ENCODE assay signal across 11 cellular contexts in the genomic region with DNA sequence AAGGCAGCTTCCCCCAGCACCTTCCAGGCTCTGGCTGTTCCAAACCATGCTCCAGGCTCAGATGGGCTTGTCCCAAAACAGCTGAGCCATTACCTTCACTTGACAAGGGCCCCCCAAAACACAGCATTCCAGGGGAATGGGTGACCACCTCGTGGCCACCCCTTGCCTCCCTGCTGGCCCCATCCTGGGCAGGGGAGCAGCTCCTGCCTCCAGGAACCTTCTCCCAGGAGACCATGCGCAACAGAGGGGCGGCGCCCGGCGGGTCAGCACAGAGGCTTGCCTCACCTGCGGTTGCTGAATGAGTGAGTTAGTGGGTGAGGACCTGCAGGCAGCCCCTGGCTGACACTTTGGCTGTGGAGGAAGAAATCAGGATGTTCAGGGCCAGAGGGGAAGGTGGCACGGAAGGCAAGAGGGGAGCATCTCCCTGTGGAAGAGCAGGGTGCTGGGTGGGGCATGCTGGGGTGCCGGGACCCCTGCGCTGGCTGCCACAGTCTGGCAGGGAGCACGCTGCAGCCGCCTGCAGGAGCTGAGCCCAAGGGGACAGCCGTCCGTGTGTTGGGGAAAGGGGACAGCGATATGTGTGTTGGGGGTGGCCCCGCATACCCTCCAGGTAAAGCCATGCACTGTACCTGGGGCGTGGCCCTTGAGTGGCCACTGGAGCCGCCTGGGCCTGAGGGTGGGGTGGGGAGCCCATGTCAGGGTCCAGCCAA. TPM values are rescaled to one million over a fixed set of nuclear protein-coding genes. Genes with fewer than 3 reads are reported as not detected.
DNase-seq lines count a peak whose midpoint lies in the region; ATAC-seq, FAIRE-seq and TF ChIP-seq lines count a peak whose summit lies in the region.
"Had no signal": no experiment of that assay in that cellular context is flagged by ENCODE, and none has a peak within 500 bp of the region (broad histone marks: within the 10 kb centered on the region; RNA-seq: fewer than 3 reads in every experiment).

No MANE protein-coding gene starts in this region.

- H3K9me3 ChIP-seq in left ventricle myocardium inferior (replicated peaks): no peaks in the 10 kb centered on the region
- H3K9me3 ChIP-seq in right lobe of liver: no peaks in the 10 kb centered on the region
- no peaks in the 10 kb centered on the region for H3K9me3 ChIP-seq in transverse colon

- no peaks in the 10 kb centered on the region for H3K9me3 Mint-ChIP-seq in T-cell

- peaks cover 7% of the 10 kb centered on the region for H3K27me3 ChIP-seq in left ventricle myocardium inferior (ENCODE audit: low read depth)
- no peaks in the 10 kb centered on the region for H3K27me3 ChIP-seq in right lobe of liver
- H3K27me3 ChIP-seq in transverse colon: no peaks in the 10 kb centered on the region

- ATAC-seq in Right ventricle myocardium superior (ENCODE audit: poor library complexity) (no peak), T-cell (replicated peaks in 1 of 4) (no peak), right lobe of liver (no peak)

- peaks cover 29% of the 10 kb centered on the region for H3K4me1 ChIP-seq in left ventricle myocardium inferior
- peaks cover 0 to 20% (median 5%) of the 10 kb centered on the region in 4 donors for H3K4me1 ChIP-seq in right lobe of liver
- peaks cover 46 to 74% (median 65%) of the 10 kb centered on the region in 4 donors for H3K4me1 ChIP-seq in transverse colon

- in situ Hi-C loops in transverse colon (cut with MboI; ENCODE audit: low pct_ligation_motif_present in 1 of 4, low pct_unique_long_range_greater_than_20kb in 1 of 4, low sequenced_read_pairs in 3 of 4): loop anchor here (5.0 to 25.0 kb wide), 6 partner anchors 59 to 239 kb away; partner anchors contain the start of gene INPP5A (in 1 of the 4)

- 83% methylated on average over 5 of the region's 18 CpGs for WGBS in right lobe of liver (ENCODE audit: insufficient coverage, low coverage, low lambda C conversion rate, missing lambda C conversion rate)
- 81% methylated on average over 18 of the region's 18 CpGs; no CpG with 5 or more reads in 1 of the 2 donors for WGBS in transverse colon (ENCODE audit: low coverage in 1 of 2), 2 donors

- H3K27ac ChIP-seq in left ventricle myocardium inferior (replicated peaks) (no peak overlapping the region), right lobe of liver (no peak overlapping the region), transverse colon (peak overlapping the region; percentile 66 to 85 (median 76))

- CTCF ChIA-PET in T-cell (lab: Charles Lee): no interaction called here

- no peaks in the 10 kb centered on the region for H3K36me3 ChIP-seq in left ventricle myocardium inferior
- H3K36me3 ChIP-seq in right lobe of liver: no peaks in the 10 kb centered on the region
- H3K36me3 ChIP-seq in transverse colon: no peaks in the 10 kb centered on the region

- TF ChIP-seq POLR2A in right lobe of liver (IDR thresholded peaks at IDR 0.05) (no peak), transverse colon (IDR thresholded peaks at IDR 0.05) (no peak), GM12891 (IDR thresholded peaks at IDR 0.05; ENCODE audit: low read depth, low read length) (no peak)

- TF ChIP-seq EP300 in transverse colon (IDR thresholded peaks at IDR 0.05; ENCODE audit: low read depth): no peak

- DNase-seq in Right ventricle myocardium superior: peak; percentile 41
- DNase-seq in left ventricle myocardium inferior: no peak
- DNase-seq in T-cell: no peak
- peak in 2 of 3 donors; percentile 30 to 59 for DNase-seq in right lobe of liver
- peak; percentile 60 for DNase-seq in transverse colon
- DNase-seq in GM12891 (ENCODE audit: insufficient read length, low spot score): no peak
- no peak for DNase-seq in NCI-H774 (lab: John Stamatoyannopoulos, UW)
- no peak for DNase-seq in NCI-H146 (lab: John Stamatoyannopoulos, UW)
- DNase-seq: activated CD8-positive, alpha-beta memory T cell treated with anti-CD3 and anti-CD28 coated beads, Interleukin-2, amount 50 U/mL, for 48 hours; NCI-H187; T1000 had no signal

- POLR2A ChIA-PET in T-cell (lab: Charles Lee): no interaction called here

- H3K27ac Mint-ChIP-seq in T-cell: peak overlapping the region; percentile 90

- H3K36me3 Mint-ChIP-seq in T-cell: no peaks in the 10 kb centered on the region

- peaks cover 18 to 37% (median 33%) of the 10 kb centered on the region in 3 donors for H3K4me1 Mint-ChIP-seq in T-cell

- FAIRE-seq in GM12891 (lab: Jason Lieb, UNC): no peak

- intact Hi-C loops in Right ventricle myocardium superior (cut with DNase I) (loop anchor here (5.0 kb wide), 1 partner anchor 229 kb away; no protein-coding TSS in a partner anchor), left ventricle myocardium inferior (cut with micrococcal nuclease) (loop anchor here (5.0 kb wide), 1 partner anchor 59 kb away; no protein-coding TSS in a partner anchor), right lobe of liver (cut with DNase I) (loop anchor here (5.0 kb wide), 2 partner anchors 59 to 224 kb away; no protein-coding TSS in a partner anchor), transverse colon (cut with DNase I; ENCODE audit: low total_unique reads) (loop anchor here (2.0 to 5.0 kb wide), 3 partner anchors 59 to 224 kb away; no protein-coding TSS in a partner anchor)

- TF ChIP-seq CTCF in left ventricle myocardium inferior (IDR thresholded peaks at IDR 0.05; ENCODE audit: borderline replicate concordance) (no peak), right lobe of liver (IDR thresholded peaks at IDR 0.05) (no peak), transverse colon (IDR thresholded peaks at IDR 0.05) (no peak)

- H3K4me3 ChIP-seq in left ventricle myocardium inferior (no peak overlapping the region), right lobe of liver (no peak overlapping the region), transverse colon (no peak overlapping the region)

- H3K27me3 Mint-ChIP-seq in T-cell: no peaks in the 10 kb centered on the region

- peak overlapping the region in 1 of 3 donors; percentile 30 for H3K4me3 Mint-ChIP-seq in T-cell

TF ChIP-seq in GM12891, 5 proteins besides CTCF, POLR2A, EP300 and RAD21:
- no peak for TF ChIP-seq PAX5 (IDR thresholded peaks at IDR 0.05; ENCODE audit: insufficient read depth, low read length, severe bottlenecking)
- no peak for TF ChIP-seq SPI1 (IDR thresholded peaks at IDR 0.05; ENCODE audit: low read depth, low read length)
- no peak for TF ChIP-seq POU2F2 (IDR thresholded peaks at IDR 0.05; ENCODE audit: low read depth, low read length)
- no peak for TF ChIP-seq POLR2AphosphoS5 (IDR thresholded peaks at IDR 0.05; ENCODE audit: low read depth, low read length)
- TF ChIP-seq TAF1 (IDR thresholded peaks at IDR 0.05; ENCODE audit: low read depth, low read length): no peak

RNA-seq across cellular contexts. Expression of gene PWWP2B, which starts 54.7 kb away (rescaled TPM):
- total RNA-seq in Right ventricle myocardium superior (23.0 TPM), left ventricle myocardium inferior (17.2 TPM), T-cell (10 to 100 TPM; 11.5 to 15.3 (median 13.6) TPM), right lobe of liver (10 to 100 TPM in 1 of 6 experiments, 1 to 10 TPM in 5; 3.0 to 12.2 (median 5.1) TPM), transverse colon (100 to 1,000 TPM in 1 of 4 donors, 10 to 100 TPM in 3; 45.9 to 129 (median 61.2) TPM)
- 0.13 TPM for polyA plus RNA-seq in GM12891 (2012; ENCODE audit: low read depth, missing spikeins)

Comparison
In these comparisons a context has a peak if more than half of its experiments do, and no peak if none do; other contexts are left out.
1. DNase-seq: peak in Right ventricle myocardium superior (single experiment), right lobe of liver (2 of 3) and transverse colon (single experiment); none in left ventricle myocardium inferior (single experiment), T-cell (0 of 34), GM12891 (single experiment), NCI-H774 (single experiment) and NCI-H146 (single experiment).
2. H3K27ac ChIP-seq: peak in transverse colon (4 of 4); none in left ventricle myocardium inferior (single experiment) and right lobe of liver (0 of 3).